8 cellular contexts compared by ENCODE assay signal in genomic region chr20:1184638-1185315, GRCh38. TPM values are rescaled to one million over a fixed set of nuclear protein-coding genes. Genes with fewer than 3 reads are reported as not detected.
DNase-seq lines count a peak whose midpoint lies in the region; ATAC-seq and TF ChIP-seq lines count a peak whose summit lies in the region.

TMEM74B (minus strand) TSS chr20:1184981; CDS start chr20:1183801, 1,180 bp downstream.

- CTCF ChIA-PET in Caco-2 (lab: Charles Lee): interaction anchor here (0.6 to 1.6 kb wide), 5 partner anchors 28 to 319 kb away, joined by 3 to 5 read pairs (median 3); no protein-coding TSS in a partner anchor

- no peaks in the 10 kb centered on the region for H3K27me3 Mint-ChIP-seq in Caco-2 (ENCODE audit: insufficient read depth, unreplicated experiment)

- TF ChIP-seq CTCF in Caco-2 (IDR thresholded peaks at IDR 0.05; ENCODE audit: insufficient read depth in 1 of 2, low read depth in 1 of 2, low read length in 1 of 2, severe bottlenecking in 1 of 2, unreplicated experiment in 1 of 2) (no peak), epithelial cell of esophagus (IDR thresholded peaks at IDR 0.05; ENCODE audit: insufficient read depth, low read depth, low read length, missing control alignments) (no peak)

- intact Hi-C loops in Caco-2 (cut with micrococcal nuclease; ENCODE audit: unreplicated experiment): loop anchor here (10.0 kb wide), 1 partner anchor 370 kb away; no protein-coding TSS in a partner anchor

- no peak for ATAC-seq in HG03039 (IDR thresholded peaks at IDR 0.05; ENCODE audit: unreplicated experiment)

- no peak within 1 kb of the TSS for H3K27ac Mint-ChIP-seq in Caco-2 (ENCODE audit: unreplicated experiment)

- no peaks in the 10 kb centered on the region for H3K4me1 Mint-ChIP-seq in Caco-2 (ENCODE audit: low read depth, unreplicated experiment)

- no TSS peak for BruUV-seq in Caco-2 (replicated peaks; lab: Mats Ljungman, UMichigan)

- H3K9me3 ChIP-seq in Caco-2 (no peaks in the 10 kb centered on the region), neuron (ENCODE audit: low read length) (peaks cover 3% of the 10 kb centered on the region)

- POLR2A ChIA-PET in Caco-2 (lab: Charles Lee): interaction anchor here (0.5 kb wide), 1 partner anchor 317 kb away, joined by 3 read pairs; no protein-coding TSS in a partner anchor

- H3K9me3 Mint-ChIP-seq in Caco-2 (ENCODE audit: unreplicated experiment): no peaks in the 10 kb centered on the region

- peak within 1 kb of the TSS; percentile 75 for H3K4me3 Mint-ChIP-seq in Caco-2 (ENCODE audit: unreplicated experiment)

- no peaks in the 10 kb centered on the region for H3K27me3 ChIP-seq in Caco-2 (replicated peaks; ENCODE audit: control insufficient read depth, insufficient read depth, low read length)
- H3K27me3 ChIP-seq in neuron (ENCODE audit: insufficient read depth, low read length): no peaks in the 10 kb centered on the region

- H2AFZ ChIP-seq in neuron (ENCODE audit: low read depth, low read length): peak within 1 kb of the TSS; percentile 59

- H3K4me3 ChIP-seq in Caco-2 (ENCODE audit: low read depth, low read length): peak within 1 kb of the TSS; percentile 72
- H3K4me3 ChIP-seq in epithelial cell of esophagus (ENCODE audit: low read length): peak within 1 kb of the TSS; percentile 29
- H3K4me3 ChIP-seq in neuron (ENCODE audit: low read length): peak within 1 kb of the TSS; percentile 49

- peaks cover 29% of the 10 kb centered on the region for H3K4me1 ChIP-seq in Caco-2
- H3K4me1 ChIP-seq in neuron (ENCODE audit: insufficient read depth, low read length): peaks cover 15% of the 10 kb centered on the region

- peaks cover 10% of the 10 kb centered on the region for H3K36me3 Mint-ChIP-seq in Caco-2 (ENCODE audit: insufficient read depth, unreplicated experiment)

- DNase-seq in Caco-2 (peak in 1 of 2 experiments; percentile 58), NCI-H526 treated with DMSO at 0.1 percent for 48 hours (lab: John Stamatoyannopoulos, UW) (peak; percentile 16), epithelial cell of esophagus (ENCODE audit: low read depth) (peak; percentile 6), NCI-H1048 (lab: John Stamatoyannopoulos, UW) (no peak), SW 1271 (lab: John Stamatoyannopoulos, UW) (no peak), mesenteric fat pad (ENCODE audit: low spot score) (no peak)

- H3K36me3 ChIP-seq in Caco-2 (ENCODE audit: control insufficient read depth, insufficient read depth, low read length): no peaks in the 10 kb centered on the region
- no peaks in the 10 kb centered on the region for H3K36me3 ChIP-seq in neuron (ENCODE audit: insufficient read depth, low read length)

RNA-seq across cellular contexts. Expression of gene TMEM74B, which starts in this region (rescaled TPM):
- total RNA-seq in Caco-2 (2022) (6.9 and 7.8 TPM in 2 replicates), mesenteric fat pad (0.42 TPM)

Comparison
In these comparisons a context has a peak if more than half of its experiments do, and no peak if none do; other contexts are left out.
1. DNase-seq: peak in NCI-H526 treated with DMSO at 0.1 percent for 48 hours (single experiment) and epithelial cell of esophagus (single experiment); none in NCI-H1048 (single experiment), SW 1271 (0 of 2) and mesenteric fat pad (single experiment).
2. Peak in every context shown above with its lines, with median percentiles within 50 percentile points of each other: H3K4me3 ChIP-seq.